ENCODE assay signal across 8 cellular contexts in the genomic region with DNA sequence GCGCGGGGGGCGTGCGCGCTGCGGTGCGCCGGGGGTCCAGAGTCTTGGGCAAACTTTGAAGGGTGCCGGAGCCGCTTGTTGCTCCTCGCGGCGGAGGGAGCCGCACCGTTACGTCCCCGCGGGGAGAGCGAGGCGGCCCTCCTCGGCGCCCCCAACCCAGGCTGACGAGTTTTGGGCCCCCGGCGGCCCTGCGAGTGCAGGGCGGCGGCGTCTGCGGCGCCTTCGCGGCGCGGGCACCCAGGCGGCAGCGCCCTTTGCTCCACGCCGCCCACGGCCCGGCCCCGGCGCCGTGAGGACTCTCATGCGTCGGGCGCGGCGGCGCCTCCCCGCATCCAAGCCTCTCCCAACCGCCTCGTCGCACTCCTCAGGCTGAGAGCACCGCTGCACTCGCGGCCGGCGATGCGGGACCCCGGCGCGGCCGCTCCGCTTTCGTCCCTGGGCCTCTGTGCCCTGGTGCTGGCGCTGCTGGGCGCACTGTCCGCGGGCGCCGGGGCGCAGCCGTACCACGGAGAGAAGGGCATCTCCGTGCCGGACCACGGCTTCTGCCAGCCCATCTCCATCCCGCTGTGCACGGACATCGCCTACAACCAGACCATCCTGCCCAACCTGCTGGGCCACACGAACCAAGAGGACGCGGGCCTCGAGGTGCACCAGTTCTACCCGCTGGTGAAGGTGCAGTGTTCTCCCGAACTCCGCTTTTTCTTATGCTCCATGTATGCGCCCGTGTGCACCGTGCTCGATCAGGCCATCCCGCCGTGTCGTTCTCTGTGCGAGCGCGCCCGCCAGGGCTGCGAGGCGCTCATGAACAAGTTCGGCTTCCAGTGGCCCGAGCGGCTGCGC. TPM values are rescaled to one million over a fixed set of nuclear protein-coding genes. Genes with fewer than 3 reads are reported as not detected.
DNase-seq lines count a peak whose midpoint lies in the region; ATAC-seq and TF ChIP-seq lines count a peak whose summit lies in the region.

No MANE protein-coding gene starts in this region.

- H3K36me3 Mint-ChIP-seq in WTC11, result no peaks in the 10 kb centered on the region; the same call in 1 of the 2 replicates
- peaks cover 7% of the 10 kb centered on the region for H3K36me3 Mint-ChIP-seq in mesothelial cell of epicardium

- H3K27ac ChIP-seq in BLaER1 treated with 17β-estradiol and CSF1 and Interleukin-3, amounts not matched to agents 10 nM and 100 nM, result peak overlapping the region; percentile 58 to 84 (median 68)
- H3K27ac ChIP-seq in HL-60 (replicated peaks) (no peak overlapping the region), ectodermal cell (ENCODE audit: insufficient read depth, low read depth, low read length, poor library complexity, severe bottlenecking) (peak overlapping the region; percentile 94), tibial nerve (peak overlapping the region; percentile 84 to 99 (median 94))

- TF ChIP-seq POLR2A in tibial nerve (IDR thresholded peaks at IDR 0.05), result no peak

- TF ChIP-seq EP300 in tibial nerve (IDR thresholded peaks at IDR 0.05), result no peak

- peaks cover 35 to 69% (median 62%) of the 10 kb centered on the region in 11 experiments for H3K27me3 ChIP-seq in BLaER1 treated with 17β-estradiol and CSF1 and Interleukin-3, amounts not matched to agents 10 nM and 100 nM
- peaks cover 8% of the 10 kb centered on the region for H3K27me3 ChIP-seq in HL-60 (ENCODE audit: insufficient read depth, poor library complexity, severe bottlenecking)
- H3K27me3 ChIP-seq in ectodermal cell (ENCODE audit: control insufficient read depth, insufficient read depth, low read length, poor library complexity, severe bottlenecking), result no peaks in the 10 kb centered on the region
- H3K27me3 ChIP-seq in tibial nerve, result peaks cover 0 to 4% of the 10 kb centered on the region in 2 donors

- H3K36me3 ChIP-seq in BLaER1 treated with 17β-estradiol and CSF1 and Interleukin-3, amounts not matched to agents 10 nM and 100 nM, result no peaks in the 10 kb centered on the region
- H3K36me3 ChIP-seq in ectodermal cell (ENCODE audit: control insufficient read depth, insufficient read depth, low read length), result peaks cover 20% of the 10 kb centered on the region
- peaks cover 0 to 4% (median 0%) of the 10 kb centered on the region in 3 donors for H3K36me3 ChIP-seq in tibial nerve

- peak overlapping the region; percentile 73; the same call in 1 of the 2 replicates for H3K4me3 Mint-ChIP-seq in WTC11
- peak overlapping the region; percentile 80 for H3K4me3 Mint-ChIP-seq in mesothelial cell of epicardium

- POLR2A ChIA-PET in WTC11 (lab: Charles Lee), result interaction anchor here (0.6 to 1.4 kb wide), 3 partner anchors 11 to 169 kb away, joined by 3 to 5 read pairs (median 4); no protein-coding TSS in a partner anchor

- peak overlapping the region; percentile 94 to 100 (median 99) for H3K4me2 ChIP-seq in BLaER1 treated with 17β-estradiol and CSF1 and Interleukin-3, amounts not matched to agents 10 nM and 100 nM

- H3K9ac ChIP-seq in BLaER1 treated with 17β-estradiol and CSF1 and Interleukin-3, amounts not matched to agents 10 nM and 100 nM, result peak overlapping the region; percentile 72 to 85 (median 84)

- H3K4me3 ChIP-seq in BLaER1 treated with 17β-estradiol and CSF1 and Interleukin-3, amounts not matched to agents 10 nM and 100 nM, result peak overlapping the region; percentile 73 to 94 (median 78)
- peak overlapping the region; percentile 80 for H3K4me3 ChIP-seq in HL-60 (replicated peaks; ENCODE audit: insufficient read depth, low read length)
- H3K4me3 ChIP-seq in ectodermal cell (ENCODE audit: insufficient read depth, low read depth, low read length), result peak overlapping the region; percentile 92
- peak overlapping the region; percentile 64 to 88 (median 70) for H3K4me3 ChIP-seq in tibial nerve

- H3K9me3 ChIP-seq in BLaER1 treated with 17β-estradiol and CSF1 and Interleukin-3, amounts not matched to agents 10 nM and 100 nM (replicated peaks in 1 of 11), result no peaks in the 10 kb centered on the region
- no peaks in the 10 kb centered on the region for H3K9me3 ChIP-seq in ectodermal cell (ENCODE audit: control insufficient read depth, low read length)
- H3K9me3 ChIP-seq in tibial nerve, result no peaks in the 10 kb centered on the region

- H3K9me3 Mint-ChIP-seq in WTC11 (no peaks in the 10 kb centered on the region), mesothelial cell of epicardium (no peaks in the 10 kb centered on the region)

- TF ChIP-seq CTCF in HL-60 (IDR thresholded peaks at IDR 0.05; ENCODE audit: insufficient read depth, low read length) (no peak), WTC11 (IDR thresholded peaks at IDR 0.05) (no peak), mesothelial cell of epicardium (IDR thresholded peaks at IDR 0.05; ENCODE audit: unreplicated experiment) (no peak), tibial nerve (IDR thresholded peaks at IDR 0.05) (no peak)

- CTCF ChIA-PET in WTC11 (lab: Charles Lee), result interaction anchor here (1.0 kb wide), 1 partner anchor 225 kb away, joined by 3 read pairs; no protein-coding TSS in a partner anchor

- WGBS in ectodermal cell, 2 experiments, result 0% methylated on average over 105 of the region's 105 CpGs
- 1% methylated on average over 37 to 43 of the region's 105 CpGs for WGBS in tibial nerve, 2 donors

- peaks cover 10 to 28% (median 18%) of the 10 kb centered on the region in 11 experiments; a peak in 17 of 22 replicates for H4K20me1 ChIP-seq in BLaER1 treated with 17β-estradiol and CSF1 and Interleukin-3, amounts not matched to agents 10 nM and 100 nM

- peak; percentile 14 for ATAC-seq in GM19372 (IDR thresholded peaks at IDR 0.05; ENCODE audit: low read depth, unreplicated experiment)
- no peak for ATAC-seq in WTC11

- DNase-seq in HL-60 (ENCODE audit: low read depth in 1 of 2, low spot score in 1 of 2), result peak in 1 of 2 experiments; percentile 26
- DNase-seq in WTC11 (ENCODE audit: low spot score), result no peak
- peak; percentile 27 to 64 for DNase-seq in mesothelial cell of epicardium (ENCODE audit: low spot score in 2 of 2, unreplicated experiment in 2 of 2)
- no peak for DNase-seq in tibial nerve (ENCODE audit: low spot score in 2 of 2)
- DNase-seq in NOMO-1 treated with dmso at 0.1 percent for 144 hours (lab: John Stamatoyannopoulos, UW; ENCODE audit: unreplicated experiment), result no peak

- H3K27ac Mint-ChIP-seq in WTC11 (peak overlapping the region; percentile 64; the same call in 1 of the 2 replicates), mesothelial cell of epicardium (peak overlapping the region; percentile 89)

- H3K4me1 ChIP-seq in BLaER1 treated with 17β-estradiol and CSF1 and Interleukin-3, amounts not matched to agents 10 nM and 100 nM, result peaks cover 11 to 42% (median 26%) of the 10 kb centered on the region in 10 experiments
- H3K4me1 ChIP-seq in ectodermal cell (ENCODE audit: control insufficient read depth, insufficient read depth, low read length) (peaks cover 18% of the 10 kb centered on the region), tibial nerve (peaks cover 0 to 74% (median 21%) of the 10 kb centered on the region in 4 donors)

- H3K27me3 Mint-ChIP-seq in WTC11 (ENCODE audit: low read depth), result peaks cover 12% of the 10 kb centered on the region
- no peaks in the 10 kb centered on the region for H3K27me3 Mint-ChIP-seq in mesothelial cell of epicardium (ENCODE audit: low read depth)

- peaks cover 47% of the 10 kb centered on the region for H3K4me1 Mint-ChIP-seq in WTC11
- peaks cover 39% of the 10 kb centered on the region for H3K4me1 Mint-ChIP-seq in mesothelial cell of epicardium

TF ChIP-seq in WTC11, 78 proteins besides CTCF, POLR2A, EP300 and RAD21 (continues in another document):
- TF ChIP-seq ZNF219 (CRISPR knock-in tag; IDR thresholded peaks at IDR 0.05; ENCODE audit: borderline replicate concordance) (no peak), ATF3 (CRISPR knock-in tag; conservative IDR thresholded peaks at IDR 0.05) (0 out of 2 replicates have a peak, but pooled peaks have one; percentile 13), TEAD1 (CRISPR knock-in tag; IDR thresholded peaks at IDR 0.05) (0 out of 2 replicates have a peak, but pooled peaks have one; percentile 10), SMAD4 (CRISPR knock-in tag; IDR thresholded peaks at IDR 0.05) (no peak), CREB1 (CRISPR knock-in tag; IDR thresholded peaks at IDR 0.05) (peak; percentile 37; the same call in 1 of the 2 replicates), RELA (CRISPR knock-in tag; IDR thresholded peaks at IDR 0.05; ENCODE audit: borderline replicate concordance) (peak; percentile 72; the same call in 1 of the 2 replicates), NR1H2 (CRISPR knock-in tag; IDR thresholded peaks at IDR 0.05) (no peak), GTF2I (CRISPR knock-in tag; conservative IDR thresholded peaks at IDR 0.05) (no peak), ELF4 (CRISPR knock-in tag; IDR thresholded peaks at IDR 0.05; ENCODE audit: low read depth) (no peak), MXD4 (CRISPR knock-in tag; IDR thresholded peaks at IDR 0.05; ENCODE audit: borderline replicate concordance) (no peak)
- TF ChIP-seq, protein P1, sequence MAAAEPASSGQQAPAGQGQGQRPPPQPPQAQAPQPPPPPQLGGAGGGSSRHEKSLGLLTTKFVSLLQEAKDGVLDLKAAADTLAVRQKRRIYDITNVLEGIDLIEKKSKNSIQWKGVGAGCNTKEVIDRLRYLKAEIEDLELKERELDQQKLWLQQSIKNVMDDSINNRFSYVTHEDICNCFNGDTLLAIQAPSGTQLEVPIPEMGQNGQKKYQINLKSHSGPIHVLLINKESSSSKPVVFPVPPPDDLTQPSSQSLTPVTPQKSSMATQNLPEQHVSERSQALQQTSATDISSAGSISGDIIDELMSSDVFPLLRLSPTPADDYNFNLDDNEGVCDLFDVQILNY (CRISPR knock-in tag; IDR thresholded peaks at IDR 0.05), result peak; percentile 31; the same call in 1 of the 2 replicates

RNA-seq across cellular contexts. Expression of gene FZD7, which starts 0.8 kb away (rescaled TPM):
- total RNA-seq in WTC11 (2021) (136 to 153 TPM (median 137 TPM) in 3 replicates), mesothelial cell of epicardium (126 to 132 TPM (median 132 TPM) in 3 replicates), tibial nerve (10 to 100 TPM in 2 of 4 donors, 1 to 10 TPM in 2; 7.2 to 14.2 (median 11.1) TPM)
- 229 TPM for polyA plus RNA-seq in ectodermal cell (2013, experiment 1 of 4)
- polyA plus RNA-seq in ectodermal cell (2013, experiment 2 of 4), result 222 TPM
- 189 TPM for polyA plus RNA-seq in ectodermal cell (2013, experiment 3 of 4)
- polyA plus RNA-seq in ectodermal cell (2013, experiment 4 of 4), result 191 TPM

RNA-seq across cellular contexts. Expression of gene KIAA2012, which starts 38.6 kb away (rescaled TPM):
- total RNA-seq in WTC11 (2021) (not detected in 3 replicates), mesothelial cell of epicardium (0.24 to 0.45 TPM (median 0.25 TPM) in 3 replicates), tibial nerve (not detected)
- polyA plus RNA-seq in ectodermal cell (2013, experiment 1 of 4), result not detected
- polyA plus RNA-seq in ectodermal cell (2013, experiment 2 of 4), result 0.12 TPM
- polyA plus RNA-seq in ectodermal cell (2013, experiment 3 of 4), result 0.11 TPM
- 0.08 TPM for polyA plus RNA-seq in ectodermal cell (2013, experiment 4 of 4)

Comparison
In these comparisons a context has a peak if more than half of its experiments do, and no peak if none do; other contexts are left out.
1. DNase-seq: peak in mesothelial cell of epicardium (2 of 2); none in WTC11 (single experiment), tibial nerve (0 of 2) and NOMO-1 treated with dmso at 0.1 percent for 144 hours (single experiment).
2. Peak in every context shown above with its lines, with median percentiles within 50 percentile points of each other: H3K4me3 ChIP-seq.